1 cellular context compared by ENCODE assay signal in the genomic region with DNA sequence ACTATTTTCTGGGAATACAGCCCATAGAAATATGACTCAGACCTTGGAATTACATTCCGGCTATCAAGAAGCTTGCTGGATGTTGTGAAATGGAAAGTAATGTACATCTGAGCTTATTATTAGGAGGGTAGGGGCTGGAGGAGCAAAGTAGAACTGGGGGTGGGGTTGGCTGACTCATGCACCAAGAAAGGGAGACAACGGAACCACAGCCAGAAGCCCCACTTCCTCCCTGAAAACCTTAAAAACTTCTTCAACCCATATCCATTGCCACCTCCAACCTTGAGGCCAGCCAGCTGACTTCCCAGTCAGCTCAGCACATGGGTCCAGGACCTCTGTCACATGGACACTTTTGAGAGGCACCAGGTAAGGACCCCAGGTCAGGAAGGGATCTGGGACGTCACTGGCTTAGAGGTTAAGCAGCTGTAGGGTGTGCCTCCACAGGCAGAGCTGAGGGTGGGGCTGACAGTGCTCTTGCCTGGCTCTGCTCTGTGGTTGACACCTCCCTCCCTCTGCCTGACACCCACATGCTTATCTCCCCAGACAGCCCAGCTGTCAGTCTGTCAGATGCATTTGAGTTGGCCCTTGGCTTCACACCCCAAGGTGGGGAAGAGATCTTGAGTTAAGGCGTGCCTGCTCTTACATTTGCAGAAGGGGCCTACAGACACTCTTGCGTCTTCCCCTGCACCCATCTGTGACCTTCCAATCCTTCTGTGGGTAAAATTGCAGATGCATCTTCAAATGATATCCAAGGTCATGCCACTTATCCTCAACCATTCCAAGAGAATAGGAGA.
TF ChIP-seq lines count a peak whose summit lies in the region.

No MANE protein-coding gene starts in this region.

TF ChIP-seq in GM12878, 131 proteins besides CTCF, POLR2A, EP300 and RAD21 (continued from another document and continues in another):
- peak; percentile 88 for TF ChIP-seq SKIL (IDR thresholded peaks at IDR 0.05; ENCODE audit: low read depth, poor library complexity, severe bottlenecking)
- TF ChIP-seq EED (IDR thresholded peaks at IDR 0.05; ENCODE audit: low read depth), result no peak
- TF ChIP-seq SPI1 (IDR thresholded peaks at IDR 0.05; ENCODE audit: borderline replicate concordance, insufficient read depth, low read depth, low read length), result peak; percentile 89
- no peak for TF ChIP-seq CEBPB (IDR thresholded peaks at IDR 0.05; ENCODE audit: borderline replicate concordance in 1 of 2, low read depth in 2 of 2, low read length in 2 of 2)
- peak; percentile 83; a peak in 3 of 4 replicates for TF ChIP-seq IKZF2 (IDR thresholded peaks at IDR 0.05)
- TF ChIP-seq GATAD2B (conservative IDR thresholded peaks at IDR 0.05; ENCODE audit: low read depth), result peak; percentile 72; the same call in 1 of the 2 replicates
- TF ChIP-seq NFYA (IDR thresholded peaks at IDR 0.05; ENCODE audit: borderline replicate concordance, low read depth, low read length), result no peak
- TF ChIP-seq WRNIP1 (IDR thresholded peaks at IDR 0.05; ENCODE audit: borderline replicate concordance, low read depth, low read length), result no peak
- no peak for TF ChIP-seq CHD1 (IDR thresholded peaks at IDR 0.05; ENCODE audit: low read depth, low read length)
- TF ChIP-seq DPF2 (IDR thresholded peaks at IDR 0.05), result peak; percentile 95
- peak; percentile 30 for TF ChIP-seq E2F8 (IDR thresholded peaks at IDR 0.05; ENCODE audit: low read depth, partially characterized antibody)
- TF ChIP-seq IRF4 (IDR thresholded peaks at IDR 0.05; ENCODE audit: low read depth, low read length), result no peak
- peak; percentile 38; the same call in 1 of the 2 replicates for TF ChIP-seq BACH1 (IDR thresholded peaks at IDR 0.05; ENCODE audit: borderline replicate concordance)
- TF ChIP-seq SREBF1 (IDR thresholded peaks at IDR 0.05; ENCODE audit: low read length), result no peak
- TF ChIP-seq CBFB (IDR thresholded peaks at IDR 0.05; ENCODE audit: low read depth), result no peak
- no peak for TF ChIP-seq STAT3 (IDR thresholded peaks at IDR 0.05; ENCODE audit: low read depth, low read length)
- no peak for TF ChIP-seq NRF1 (conservative IDR thresholded peaks at IDR 0.05; ENCODE audit: low read depth, low read length)
- no peak for TF ChIP-seq MYB (IDR thresholded peaks at IDR 0.05; ENCODE audit: borderline replicate concordance, low read depth, low read length)
- TF ChIP-seq RCOR1 (conservative IDR thresholded peaks at IDR 0.05; ENCODE audit: low read depth, low read length), result no peak
- no peak for TF ChIP-seq PML (IDR thresholded peaks at IDR 0.05; ENCODE audit: low read length)
- no peak; the same call in 1 of the 2 replicates for TF ChIP-seq TCF3 (IDR thresholded peaks at IDR 0.05; ENCODE audit: borderline replicate concordance, insufficient read depth, low read depth, low read length)
- TF ChIP-seq, protein P1, sequence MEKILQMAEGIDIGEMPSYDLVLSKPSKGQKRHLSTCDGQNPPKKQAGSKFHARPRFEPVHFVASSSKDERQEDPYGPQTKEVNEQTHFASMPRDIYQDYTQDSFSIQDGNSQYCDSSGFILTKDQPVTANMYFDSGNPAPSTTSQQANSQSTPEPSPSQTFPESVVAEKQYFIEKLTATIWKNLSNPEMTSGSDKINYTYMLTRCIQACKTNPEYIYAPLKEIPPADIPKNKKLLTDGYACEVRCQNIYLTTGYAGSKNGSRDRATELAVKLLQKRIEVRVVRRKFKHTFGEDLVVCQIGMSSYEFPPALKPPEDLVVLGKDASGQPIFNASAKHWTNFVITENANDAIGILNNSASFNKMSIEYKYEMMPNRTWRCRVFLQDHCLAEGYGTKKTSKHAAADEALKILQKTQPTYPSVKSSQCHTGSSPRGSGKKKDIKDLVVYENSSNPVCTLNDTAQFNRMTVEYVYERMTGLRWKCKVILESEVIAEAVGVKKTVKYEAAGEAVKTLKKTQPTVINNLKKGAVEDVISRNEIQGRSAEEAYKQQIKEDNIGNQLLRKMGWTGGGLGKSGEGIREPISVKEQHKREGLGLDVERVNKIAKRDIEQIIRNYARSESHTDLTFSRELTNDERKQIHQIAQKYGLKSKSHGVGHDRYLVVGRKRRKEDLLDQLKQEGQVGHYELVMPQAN (conservative IDR thresholded peaks at IDR 0.05), result no peak
- TF ChIP-seq REST (IDR thresholded peaks at IDR 0.05; ENCODE audit: low read depth, low read length), result no peak
- TF ChIP-seq LARP7 (IDR thresholded peaks at IDR 0.05), result no peak
- TF ChIP-seq NR2C2 (IDR thresholded peaks at IDR 0.05; ENCODE audit: borderline replicate concordance, control insufficient read depth, insufficient read length, low read depth), result no peak
- no peak for TF ChIP-seq POU2F2 (IDR thresholded peaks at IDR 0.05; ENCODE audit: borderline replicate concordance, low read depth, low read length)
- no peak for TF ChIP-seq RB1 (IDR thresholded peaks at IDR 0.05; ENCODE audit: borderline replicate concordance)
- no peak for TF ChIP-seq ZNF217 (IDR thresholded peaks at IDR 0.05)
- no peak for TF ChIP-seq ZSCAN29 (IDR thresholded peaks at IDR 0.05)
- no peak for TF ChIP-seq ZZZ3 (IDR thresholded peaks at IDR 0.05; ENCODE audit: control insufficient read depth, insufficient read length, low read depth)
- no peak for TF ChIP-seq YBX1 (IDR thresholded peaks at IDR 0.05)
- TF ChIP-seq EGR1 (IDR thresholded peaks at IDR 0.05; ENCODE audit: borderline replicate concordance in 1 of 2, low read depth in 2 of 2, low read length in 2 of 2), result no peak
- no peak for TF ChIP-seq RELA (IDR thresholded peaks at IDR 0.05; ENCODE audit: borderline replicate concordance, partially characterized antibody)
- no peak for TF ChIP-seq SUPT20H (IDR thresholded peaks at IDR 0.05; ENCODE audit: borderline replicate concordance, control insufficient read depth, low read depth, low read length)
- TF ChIP-seq SRF (IDR thresholded peaks at IDR 0.05; ENCODE audit: low read depth in 2 of 2, low read length in 2 of 2), result 0 out of 4 replicates have a peak, but pooled peaks of 1 of the 2 experiments have one; percentile 17
- no peak for TF ChIP-seq EZH2 (IDR thresholded peaks at IDR 0.05; ENCODE audit: borderline replicate concordance, control insufficient read depth, low read depth, low read length)
- peak; percentile 72 for TF ChIP-seq RUNX3 (IDR thresholded peaks at IDR 0.05; ENCODE audit: low read length)
- TF ChIP-seq NBN (IDR thresholded peaks at IDR 0.05), result peak; percentile 88
- TF ChIP-seq MTA2 (IDR thresholded peaks at IDR 0.05; ENCODE audit: low read depth), result peak; percentile 78
- TF ChIP-seq CREM (IDR thresholded peaks at IDR 0.05; ENCODE audit: low read depth), result no peak
- TF ChIP-seq TBL1XR1 (IDR thresholded peaks at IDR 0.05; ENCODE audit: low read depth, low read length), result no peak
- no peak for TF ChIP-seq MEF2A (IDR thresholded peaks at IDR 0.05; ENCODE audit: insufficient read depth, low read depth, low read length)
- no peak for TF ChIP-seq CUX1 (IDR thresholded peaks at IDR 0.05; ENCODE audit: insufficient replicate concordance, low read depth, low read length)
- no peak for TF ChIP-seq CBX3 (IDR thresholded peaks at IDR 0.05; ENCODE audit: borderline replicate concordance, low read depth)
- TF ChIP-seq SREBF2 (IDR thresholded peaks at IDR 0.05; ENCODE audit: low read length), result no peak
- no peak for TF ChIP-seq BMI1 (IDR thresholded peaks at IDR 0.05; ENCODE audit: borderline replicate concordance)
- TF ChIP-seq, protein P2, sequence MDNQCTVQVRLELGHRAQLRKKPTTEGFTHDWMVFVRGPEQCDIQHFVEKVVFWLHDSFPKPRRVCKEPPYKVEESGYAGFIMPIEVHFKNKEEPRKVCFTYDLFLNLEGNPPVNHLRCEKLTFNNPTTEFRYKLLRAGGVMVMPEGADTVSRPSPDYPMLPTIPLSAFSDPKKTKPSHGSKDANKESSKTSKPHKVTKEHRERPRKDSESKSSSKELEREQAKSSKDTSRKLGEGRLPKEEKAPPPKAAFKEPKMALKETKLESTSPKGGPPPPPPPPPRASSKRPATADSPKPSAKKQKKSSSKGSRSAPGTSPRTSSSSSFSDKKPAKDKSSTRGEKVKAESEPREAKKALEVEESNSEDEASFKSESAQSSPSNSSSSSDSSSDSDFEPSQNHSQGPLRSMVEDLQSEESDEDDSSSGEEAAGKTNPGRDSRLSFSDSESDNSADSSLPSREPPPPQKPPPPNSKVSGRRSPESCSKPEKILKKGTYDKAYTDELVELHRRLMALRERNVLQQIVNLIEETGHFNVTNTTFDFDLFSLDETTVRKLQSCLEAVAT (IDR thresholded peaks at IDR 0.05), result peak; percentile 64
